In the genomic region with DNA sequence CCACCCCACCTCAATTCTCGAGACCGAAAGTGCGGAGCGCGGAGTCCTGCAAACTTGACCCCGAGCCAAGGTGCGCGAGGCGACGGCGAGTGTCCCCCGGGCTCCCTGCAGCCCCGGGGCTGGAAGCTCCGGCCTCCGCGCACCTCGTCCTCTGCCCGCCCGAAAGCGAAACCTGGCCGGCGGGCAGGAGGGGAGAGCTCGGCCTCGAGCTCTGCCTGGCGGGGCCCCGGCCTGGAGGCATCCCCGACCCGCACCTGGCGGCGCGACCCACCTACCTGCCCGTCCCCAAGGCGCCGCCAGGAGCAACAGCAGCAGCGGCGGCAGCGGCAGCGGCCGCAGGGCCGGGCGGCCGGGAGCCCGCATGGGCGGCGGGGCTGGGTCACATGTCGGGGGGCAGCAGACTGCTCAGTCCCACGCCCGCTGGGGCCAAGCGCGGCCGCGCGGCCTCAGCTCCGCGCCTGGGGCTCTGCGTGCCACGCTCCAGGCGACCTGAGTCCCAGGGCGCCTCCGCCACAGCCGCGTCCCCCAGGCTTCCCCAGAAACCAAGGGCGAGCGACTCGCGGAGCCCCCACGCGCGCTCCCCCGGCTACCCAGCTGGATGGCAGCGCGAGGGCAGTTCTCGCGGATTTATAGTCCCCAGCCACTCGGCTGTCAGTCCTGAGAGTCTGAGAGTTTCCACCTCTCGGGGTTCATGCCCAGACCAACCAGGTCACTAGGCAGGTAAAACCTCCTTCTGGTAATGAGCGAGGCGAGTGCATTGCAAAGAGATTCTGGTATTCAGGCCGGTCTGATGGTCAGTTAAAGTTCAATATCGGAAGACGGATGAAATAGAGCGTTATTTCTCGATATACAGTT, we compare ENCODE assay signal across 8 cellular contexts. TPM values are rescaled to one million over a fixed set of nuclear protein-coding genes. Genes with fewer than 3 reads are reported as not detected.
A peak's percentile ranks its signal among the peaks of the same experiment; 100 is the strongest.
DNase-seq lines count a peak whose midpoint lies in the region; ATAC-seq, FAIRE-seq and TF ChIP-seq lines count a peak whose summit lies in the region.

A gene with protein sequence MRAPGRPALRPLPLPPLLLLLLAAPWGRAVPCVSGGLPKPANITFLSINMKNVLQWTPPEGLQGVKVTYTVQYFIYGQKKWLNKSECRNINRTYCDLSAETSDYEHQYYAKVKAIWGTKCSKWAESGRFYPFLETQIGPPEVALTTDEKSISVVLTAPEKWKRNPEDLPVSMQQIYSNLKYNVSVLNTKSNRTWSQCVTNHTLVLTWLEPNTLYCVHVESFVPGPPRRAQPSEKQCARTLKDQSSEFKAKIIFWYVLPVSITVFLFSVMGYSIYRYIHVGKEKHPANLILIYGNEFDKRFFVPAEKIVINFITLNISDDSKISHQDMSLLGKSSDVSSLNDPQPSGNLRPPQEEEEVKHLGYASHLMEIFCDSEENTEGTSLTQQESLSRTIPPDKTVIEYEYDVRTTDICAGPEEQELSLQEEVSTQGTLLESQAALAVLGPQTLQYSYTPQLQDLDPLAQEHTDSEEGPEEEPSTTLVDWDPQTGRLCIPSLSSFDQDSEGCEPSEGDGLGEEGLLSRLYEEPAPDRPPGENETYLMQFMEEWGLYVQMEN (minus strand): TSS at position 600 of the 855 bp plus-strand sequence. CDS start 237 bp downstream, at position 363.

- H3K79me2 ChIP-seq in hepatocyte (no peaks in the 10 kb centered on the region), OCI-LY7 (ENCODE audit: insufficient read depth, low read depth, low read length) (no peaks in the 10 kb centered on the region)

- peaks cover 5% of the 10 kb centered on the region for H3K4me1 ChIP-seq in adipocyte (ENCODE audit: control insufficient read depth, insufficient read depth, low read length)
- H3K4me1 ChIP-seq in hepatocyte (ENCODE audit: insufficient read depth) = no peaks in the 10 kb centered on the region
- no peaks in the 10 kb centered on the region for H3K4me1 ChIP-seq in rectal smooth muscle tissue (ENCODE audit: control insufficient read depth, insufficient read depth, low read length)
- no peaks in the 10 kb centered on the region for H3K4me1 ChIP-seq in OCI-LY7 (ENCODE audit: insufficient read depth, low read length, poor library complexity, severe bottlenecking)

- H2AFZ ChIP-seq in hepatocyte = peak within 1 kb of the TSS; percentile 37
- H2AFZ ChIP-seq in OCI-LY7 (ENCODE audit: low read length) = no peak within 1 kb of the TSS

- H3K9ac ChIP-seq in adipocyte (ENCODE audit: low read length) (peak within 1 kb of the TSS; percentile 74), rectal smooth muscle tissue (ENCODE audit: low read length) (peak within 1 kb of the TSS; percentile 12)

- no peaks in the 10 kb centered on the region for H3K36me3 ChIP-seq in adipocyte (ENCODE audit: control insufficient read depth, insufficient read depth, low read length, severe bottlenecking)
- no peaks in the 10 kb centered on the region for H3K36me3 ChIP-seq in hepatocyte (replicated peaks; ENCODE audit: insufficient read depth, low read depth)
- no peaks in the 10 kb centered on the region for H3K36me3 ChIP-seq in rectal smooth muscle tissue (ENCODE audit: control insufficient read depth, insufficient read depth, low read length)
- H3K36me3 ChIP-seq in OCI-LY7 (ENCODE audit: insufficient read depth, low read length) = no peaks in the 10 kb centered on the region

- H3K9me3 ChIP-seq in adipocyte (ENCODE audit: control insufficient read depth, low read length) = peaks cover 6% of the 10 kb centered on the region
- H3K9me3 ChIP-seq in hepatocyte (ENCODE audit: low read depth) = no peaks in the 10 kb centered on the region
- H3K9me3 ChIP-seq in OCI-LY7 (ENCODE audit: low read length) = no peaks in the 10 kb centered on the region

- H3K4me2 ChIP-seq in hepatocyte (peak within 1 kb of the TSS; percentile 84), OCI-LY7 (ENCODE audit: low read length) (no peak within 1 kb of the TSS)

- POLR2A ChIA-PET in OCI-LY7 (lab: Charles Lee) = no interaction called here

- no peak for FAIRE-seq in HTR-8/SVneo (lab: Jason Lieb, UNC)

- ATAC-seq in HG02852 (IDR thresholded peaks at IDR 0.05; ENCODE audit: unreplicated experiment) (no peak), HG03108 (IDR thresholded peaks at IDR 0.05; ENCODE audit: unreplicated experiment) (no peak)

- WGBS in hepatocyte (ENCODE audit: low lambda C conversion rate, missing lambda C conversion rate) = 14% methylated on average over 67 of the region's 83 CpGs

- BruUV-seq in OCI-LY7 (replicated peaks; lab: Mats Ljungman, UMichigan) = no TSS peak

- H3K27ac ChIP-seq in hepatocyte (no peak within 1 kb of the TSS), rectal smooth muscle tissue (ENCODE audit: low read depth, low read length) (no peak within 1 kb of the TSS), OCI-LY7 (ENCODE audit: low read depth, low read length, poor library complexity, severe bottlenecking) (no peak within 1 kb of the TSS)

- CTCF ChIA-PET in OCI-LY7 (lab: Charles Lee; ENCODE audit: unreplicated experiment) = no interaction called here

- H4K20me1 ChIP-seq in hepatocyte (ENCODE audit: insufficient read depth, poor library complexity, severe bottlenecking) (no peaks in the 10 kb centered on the region), OCI-LY7 (ENCODE audit: insufficient read depth, low read length) (no peaks in the 10 kb centered on the region)

- DNase-seq in EH (ENCODE audit: low read depth) = peak; percentile 32
- peak; percentile 25 for DNase-seq in HTR-8/SVneo (ENCODE audit: insufficient read length, low spot score)
- DNase-seq in adipocyte (ENCODE audit: low read depth) = peak; percentile 51
- peak; percentile 53 for DNase-seq in hepatocyte (ENCODE audit: low spot score)
- no peak for DNase-seq in OCI-LY7 (ENCODE audit: low spot score)

- intact Hi-C loops in OCI-LY7 (cut with micrococcal nuclease; ENCODE audit: unreplicated experiment) = no loop called here

- TF ChIP-seq CTCF in hepatocyte (IDR thresholded peaks at IDR 0.05; ENCODE audit: poor library complexity) (no peak), OCI-LY7 (conservative IDR thresholded peaks at IDR 0.05; ENCODE audit: low read length) (no peak)

- H3K27me3 ChIP-seq in adipocyte (replicated peaks; ENCODE audit: control insufficient read depth, insufficient read depth, low read length) (no peaks in the 10 kb centered on the region), hepatocyte (peaks cover 25% of the 10 kb centered on the region), rectal smooth muscle tissue (ENCODE audit: control insufficient read depth, insufficient read depth, low read length) (peaks cover 3% of the 10 kb centered on the region)

- H3K4me3 ChIP-seq in adipocyte (ENCODE audit: low read length) (peak within 1 kb of the TSS; percentile 84), hepatocyte (peak within 1 kb of the TSS; percentile 91), rectal smooth muscle tissue (ENCODE audit: low read length) (peak within 1 kb of the TSS; percentile 77), OCI-LY7 (ENCODE audit: low read depth, low read length, poor library complexity, severe bottlenecking) (no peak within 1 kb of the TSS)

- H3K9me2 ChIP-seq in hepatocyte (replicated peaks; ENCODE audit: insufficient read depth) (no peaks in the 10 kb centered on the region), OCI-LY7 (ENCODE audit: insufficient read depth, low read length) (no peaks in the 10 kb centered on the region)

RNA-seq across cellular contexts. Expression of the gene that starts here (rescaled TPM):
- 0.32 and 0.63 TPM in 2 replicates for total RNA-seq in hepatocyte
- polyA plus RNA-seq in hepatocyte = 0.52 TPM in 1 of 2 replicates, not detected in the other
- total RNA-seq in OCI-LY7 (2014; rRNA removed; shearing (Covaris generic)) = not detected in 2 replicates
- total RNA-seq in OCI-LY7 (2022) = not detected in 2 replicates

Comparison
In these comparisons a context has a peak if more than half of its experiments do, and no peak if none do; other contexts are left out.
1. Peak in DNase-seq, H3K4me3 ChIP-seq and H3K4me2 ChIP-seq in hepatocyte; RNA of the gene not detected or under 1 TPM.